10 cellular contexts compared by ENCODE assay signal in genomic region chr3:173993299-173993698, GRCh38.
DNase-seq lines count a peak whose midpoint lies in the region; TF ChIP-seq lines count a peak whose summit lies in the region.
"Had no signal": no experiment of that assay in that cellular context is flagged by ENCODE, and none has a peak within 500 bp of the region (broad histone marks: within the 10 kb centered on the region; RNA-seq: fewer than 3 reads in every experiment).

No MANE protein-coding gene starts in this region.

- H3K27me3 ChIP-seq in breast epithelium = no peaks in the 10 kb centered on the region

- no peak overlapping the region for H3K27ac ChIP-seq in breast epithelium
- no peak overlapping the region for H3K27ac ChIP-seq in epithelial cell of prostate

- peaks cover 50% of the 10 kb centered on the region for H3K27me3 Mint-ChIP-seq in MCF 10A (ENCODE audit: insufficient read depth, unreplicated experiment)
- H3K27me3 Mint-ChIP-seq in activated T-helper 1 cell treated with anti-CD3 and anti-CD28 coated beads, Interleukin-12 subunit alpha, Interleukin-12 subunit beta, Interleukin-2, Interleukin-4 antibody, amounts not matched to agents 30 ng/mL and 10 ng/mL and 1 ng/mL, durations not matched to agents 14 hours and 24 hours and 36 hours (ENCODE audit: insufficient read depth) = no peaks in the 10 kb centered on the region
- H3K27me3 Mint-ChIP-seq in activated T-helper 2 cell treated with anti-CD3 and anti-CD28 coated beads, Interferon-gamma antibody, Interleukin-2, Interleukin-4, amounts not matched to agents 10 μg/mL and 5 μg/mL and 100 μg/mL, durations not matched to agents 14 hours and 24 hours and 36 hours (ENCODE audit: low read depth) = no peaks in the 10 kb centered on the region

- H3K36me3 Mint-ChIP-seq in MCF 10A (ENCODE audit: insufficient read depth, unreplicated experiment) = peaks cover 8% of the 10 kb centered on the region
- no peaks in the 10 kb centered on the region for H3K36me3 Mint-ChIP-seq in activated T-helper 1 cell treated with anti-CD3 and anti-CD28 coated beads, Interleukin-12 subunit alpha, Interleukin-12 subunit beta, Interleukin-2, Interleukin-4 antibody, amounts not matched to agents 30 ng/mL and 10 ng/mL and 1 ng/mL, durations not matched to agents 14 hours and 24 hours and 36 hours (ENCODE audit: low read depth)
- no peaks in the 10 kb centered on the region for H3K36me3 Mint-ChIP-seq in activated T-helper 2 cell treated with anti-CD3 and anti-CD28 coated beads, Interferon-gamma antibody, Interleukin-2, Interleukin-4, amounts not matched to agents 10 μg/mL and 5 μg/mL and 100 μg/mL, durations not matched to agents 14 hours and 24 hours and 36 hours (ENCODE audit: low read depth)
- H3K36me3 Mint-ChIP-seq: activated naive CD4-positive, alpha-beta T cell treated with anti-CD3 and anti-CD28 coated beads, Interleukin-2, amount 50 U/mL, for 72 hours had no signal

- no peaks in the 10 kb centered on the region for H3K4me1 Mint-ChIP-seq in MCF 10A (ENCODE audit: insufficient read depth, unreplicated experiment)
- H3K4me1 Mint-ChIP-seq in activated T-helper 1 cell treated with anti-CD3 and anti-CD28 coated beads, Interleukin-12 subunit alpha, Interleukin-12 subunit beta, Interleukin-2, Interleukin-4 antibody, amounts not matched to agents 30 ng/mL and 10 ng/mL and 1 ng/mL, durations not matched to agents 14 hours and 24 hours and 36 hours (ENCODE audit: low read depth) = no peaks in the 10 kb centered on the region
- no peaks in the 10 kb centered on the region for H3K4me1 Mint-ChIP-seq in activated T-helper 2 cell treated with anti-CD3 and anti-CD28 coated beads, Interferon-gamma antibody, Interleukin-2, Interleukin-4, amounts not matched to agents 10 μg/mL and 5 μg/mL and 100 μg/mL, durations not matched to agents 14 hours and 24 hours and 36 hours (ENCODE audit: low read depth)

- intact Hi-C loops in MCF 10A (cut with micrococcal nuclease) (no loop called here), breast epithelium (cut with DNase I; ENCODE audit: low total_unique reads) (no loop called here)
- intact Hi-C loops in activated T-helper 1 cell treated with anti-CD3 and anti-CD28 coated beads, Interleukin-12 subunit alpha, Interleukin-12 subunit beta, Interleukin-2, Interleukin-4 antibody, amounts not matched to agents 30 ng/mL and 10 ng/mL and 1 ng/mL, durations not matched to agents 14 hours and 24 hours and 36 hours (cut with micrococcal nuclease) = no loop called here
- intact Hi-C loops in activated T-helper 2 cell treated with anti-CD3 and anti-CD28 coated beads, Interferon-gamma antibody, Interleukin-2, Interleukin-4, amounts not matched to agents 10 μg/mL and 5 μg/mL and 100 μg/mL, durations not matched to agents 14 hours and 24 hours and 36 hours (cut with micrococcal nuclease) = no loop called here

- peak; percentile 40 for DNase-seq in MCF 10A (ENCODE audit: unreplicated experiment)
- DNase-seq in breast epithelium (ENCODE audit: low spot score in 2 of 2) = no peak
- peak; percentile 85 for DNase-seq in NCI-H69 (lab: John Stamatoyannopoulos, UW)
- DNase-seq in epithelial cell of prostate (ENCODE audit: low read depth, low spot score) = peak; percentile 1
- peak; percentile 60 for DNase-seq in superior temporal gyrus (ENCODE audit: extremely low spot score)
- DNase-seq in activated T-helper 1 cell treated with anti-CD3 and anti-CD28 coated beads, Interleukin-12 subunit alpha, Interleukin-12 subunit beta, Interleukin-2, Interleukin-4 antibody, amounts not matched to agents 30 ng/mL and 10 ng/mL and 1 ng/mL, durations not matched to agents 14 hours and 24 hours and 36 hours (ENCODE audit: low spot score) = no peak
- DNase-seq in activated T-helper 2 cell treated with anti-CD3 and anti-CD28 coated beads, Interferon-gamma antibody, Interleukin-2, Interleukin-4, amounts not matched to agents 10 μg/mL and 5 μg/mL and 100 μg/mL, durations not matched to agents 14 hours and 24 hours and 36 hours (ENCODE audit: low spot score) = no peak
- no peak for DNase-seq in stimulated activated CD4-positive, alpha-beta T cell treated with anti-CD3 and anti-CD28 coated beads, Interleukin-4, amount 100 ng/mL, for 4 hours

- no peak overlapping the region for H3K4me3 Mint-ChIP-seq in MCF 10A (ENCODE audit: unreplicated experiment)
- no peak overlapping the region for H3K4me3 Mint-ChIP-seq in activated T-helper 1 cell treated with anti-CD3 and anti-CD28 coated beads, Interleukin-12 subunit alpha, Interleukin-12 subunit beta, Interleukin-2, Interleukin-4 antibody, amounts not matched to agents 30 ng/mL and 10 ng/mL and 1 ng/mL, durations not matched to agents 14 hours and 24 hours and 36 hours
- no peak overlapping the region for H3K4me3 Mint-ChIP-seq in activated T-helper 2 cell treated with anti-CD3 and anti-CD28 coated beads, Interferon-gamma antibody, Interleukin-2, Interleukin-4, amounts not matched to agents 10 μg/mL and 5 μg/mL and 100 μg/mL, durations not matched to agents 14 hours and 24 hours and 36 hours (ENCODE audit: low read depth)

- no peak for TF ChIP-seq POLR2A in breast epithelium (IDR thresholded peaks at IDR 0.05)

- no TSS peak for BruUV-seq in MCF 10A (replicated peaks; lab: Mats Ljungman, UMichigan)

- CTCF ChIA-PET in MCF 10A (lab: Yijun Ruan, JAX) = interaction anchor here (0.5 to 1.4 kb wide), 11 partner anchors 9 to 1661 kb away, joined by 3 to 7 read pairs (median 3); no protein-coding TSS in a partner anchor

- TF ChIP-seq CTCF in MCF 10A (IDR thresholded peaks at IDR 0.05; ENCODE audit: unreplicated experiment) (peak; percentile 35), breast epithelium (IDR thresholded peaks at IDR 0.05) (no peak)

- no peak overlapping the region for H3K4me3 ChIP-seq in breast epithelium
- H3K4me3 ChIP-seq: K562 had no signal

- H3K9me3 Mint-ChIP-seq in MCF 10A (ENCODE audit: unreplicated experiment) = no peaks in the 10 kb centered on the region
- H3K9me3 Mint-ChIP-seq in activated T-helper 1 cell treated with anti-CD3 and anti-CD28 coated beads, Interleukin-12 subunit alpha, Interleukin-12 subunit beta, Interleukin-2, Interleukin-4 antibody, amounts not matched to agents 30 ng/mL and 10 ng/mL and 1 ng/mL, durations not matched to agents 14 hours and 24 hours and 36 hours = no peaks in the 10 kb centered on the region
- H3K9me3 Mint-ChIP-seq in activated T-helper 2 cell treated with anti-CD3 and anti-CD28 coated beads, Interferon-gamma antibody, Interleukin-2, Interleukin-4, amounts not matched to agents 10 μg/mL and 5 μg/mL and 100 μg/mL, durations not matched to agents 14 hours and 24 hours and 36 hours = no peaks in the 10 kb centered on the region

- no peak overlapping the region for H3K27ac Mint-ChIP-seq in MCF 10A (ENCODE audit: low read depth, unreplicated experiment)
- H3K27ac Mint-ChIP-seq in activated T-helper 1 cell treated with anti-CD3 and anti-CD28 coated beads, Interleukin-12 subunit alpha, Interleukin-12 subunit beta, Interleukin-2, Interleukin-4 antibody, amounts not matched to agents 30 ng/mL and 10 ng/mL and 1 ng/mL, durations not matched to agents 14 hours and 24 hours and 36 hours = no peak overlapping the region
- H3K27ac Mint-ChIP-seq in activated T-helper 2 cell treated with anti-CD3 and anti-CD28 coated beads, Interferon-gamma antibody, Interleukin-2, Interleukin-4, amounts not matched to agents 10 μg/mL and 5 μg/mL and 100 μg/mL, durations not matched to agents 14 hours and 24 hours and 36 hours = no peak overlapping the region
- H3K27ac Mint-ChIP-seq: activated naive CD4-positive, alpha-beta T cell treated with anti-CD3 and anti-CD28 coated beads, Interleukin-2, amount 50 U/mL, for 72 hours had no signal

- no peaks in the 10 kb centered on the region for H3K36me3 ChIP-seq in breast epithelium

- POLR2A ChIA-PET in MCF 10A (lab: Yijun Ruan, JAX) = no interaction called here

- H3K4me1 ChIP-seq in breast epithelium = no peaks in the 10 kb centered on the region

- no peaks in the 10 kb centered on the region for H3K9me3 ChIP-seq in breast epithelium

Comparison
In these comparisons a context has a peak if more than half of its experiments do, and no peak if none do; other contexts are left out.
1. DNase-seq: peak in MCF 10A (single experiment), NCI-H69 (single experiment), epithelial cell of prostate (single experiment) and superior temporal gyrus (single experiment); none in breast epithelium (0 of 2), activated T-helper 1 cell treated with anti-CD3 and anti-CD28 coated beads, Interleukin-12 subunit alpha, Interleukin-12 subunit beta, Interleukin-2, Interleukin-4 antibody, amounts not matched to agents 30 ng/mL and 10 ng/mL and 1 ng/mL, durations not matched to agents 14 hours and 24 hours and 36 hours (single experiment), activated T-helper 2 cell treated with anti-CD3 and anti-CD28 coated beads, Interferon-gamma antibody, Interleukin-2, Interleukin-4, amounts not matched to agents 10 μg/mL and 5 μg/mL and 100 μg/mL, durations not matched to agents 14 hours and 24 hours and 36 hours (single experiment) and stimulated activated CD4-positive, alpha-beta T cell treated with anti-CD3 and anti-CD28 coated beads, Interleukin-4, amount 100 ng/mL, for 4 hours (0 of 2).